35 cellular contexts compared by ENCODE assay signal in the genomic region with DNA sequence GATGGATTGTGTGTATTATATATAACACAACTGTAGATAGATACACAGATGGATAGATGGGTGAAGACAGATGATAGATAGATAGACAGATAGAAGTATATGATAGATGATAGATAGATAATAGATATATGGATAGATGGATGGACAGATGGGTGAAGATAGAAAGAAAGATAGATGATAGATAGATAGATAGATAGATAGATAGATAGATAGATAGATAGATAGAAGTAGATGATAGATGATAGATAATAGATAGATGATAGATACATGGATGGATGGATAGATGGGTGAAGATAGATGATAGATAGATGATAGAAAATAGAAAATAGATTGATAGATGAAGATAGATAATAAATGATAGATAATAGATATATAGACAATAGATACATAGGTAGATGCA.
"Had no signal": no experiment of that assay in that cellular context is flagged by ENCODE, and none has a peak within 500 bp of the region (broad histone marks: within the 10 kb centered on the region; RNA-seq: fewer than 3 reads in every experiment).

No MANE protein-coding gene starts in this region.

- H3K36me3 ChIP-seq: MG63 had no signal

- H3K27me3 ChIP-seq: MG63 had no signal

- H3K27ac ChIP-seq: KMS-11 had no signal

- DNase-seq: Karpas-422, Kasumi-1, MG63, MM.1S, MV-4-11, NCI-H1048, NCI-H1092, NCI-H1092 treated with DMSO at 0.1 percent for 48 hours, NCI-H1105, NCI-H1105 treated with DMSO at 0.1 percent for 48 hours, NCI-H1417, NCI-H1417 treated with DMSO at 0.1 percent for 48 hours, NCI-H1436, NCI-H1436 treated with DMSO at 0.1 percent for 48 hours, NCI-H146, NCI-H1694, NCI-H1694 treated with DMSO at 0.1 percent for 48 hours, NCI-H187, NCI-H187 treated with DMSO at 0.1 percent for 48 hours, NCI-H1930, NCI-H2029, NCI-H2029 treated with DMSO at 0.1 percent for 48 hours, NCI-H2081, NCI-H2081 treated with DMSO at 0.1 percent for 48 hours, NCI-H2107, NCI-H2171, NCI-H2171 treated with DMSO at 0.1 percent for 48 hours, NCI-H2227 treated with DMSO at 0.1 percent for 48 hours, NCI-H226, NCI-H345, NCI-H446, NCI-H446 treated with DMSO at 0.1 percent for 48 hours, NCI-H510A, NCI-H510A treated with DMSO at 0.1 percent for 48 hours had no signal

- H3K9me3 ChIP-seq: MG63 had no signal

- H3K4me2 ChIP-seq: KMS-11 had no signal

- H3K4me3 ChIP-seq: MG63 had no signal

- H3K9ac ChIP-seq: KMS-11 had no signal
